In genomic region chr11:73219396-73220285, GRCh38 we compare ENCODE assay signal across 17 cellular contexts. TPM values are rescaled to one million over a fixed set of nuclear protein-coding genes. Genes with fewer than 3 reads are reported as not detected.
DNase-seq lines count a peak whose midpoint lies in the region; ATAC-seq and TF ChIP-seq lines count a peak whose summit lies in the region.
"Had no signal": no experiment of that assay in that cellular context is flagged by ENCODE, and none has a peak within 500 bp of the region (broad histone marks: within the 10 kb centered on the region; RNA-seq: fewer than 3 reads in every experiment).

No MANE protein-coding gene starts in this region.

- H2AFZ ChIP-seq in smooth muscle cell (ENCODE audit: low read depth), result no peak overlapping the region

- no peaks in the 10 kb centered on the region for H4K20me1 ChIP-seq in smooth muscle cell (ENCODE audit: low read depth)

- no peak overlapping the region for H3K27ac ChIP-seq in smooth muscle cell (ENCODE audit: low read depth)
- H3K27ac ChIP-seq: tibial artery had no signal

- peak overlapping the region; percentile 61 to 68 for H3K4me3 Mint-ChIP-seq in activated T-cell treated with anti-CD3 and anti-CD28 coated beads, Interleukin-2, amount 50 U/mL, for 72 hours
- H3K4me3 Mint-ChIP-seq in activated T-cell treated with anti-CD3 and anti-CD28 coated beads, Interleukin-2, amount 50 U/mL, for 24 hours, result no peak overlapping the region
- H3K4me3 Mint-ChIP-seq in activated B cell treated with CpG ODN at 0.5 μM for 24 hours (peak overlapping the region; percentile 11), memory B cell (peak overlapping the region; percentile 65)

- H3K36me3 Mint-ChIP-seq in activated T-cell treated with anti-CD3 and anti-CD28 coated beads, Interleukin-2, amount 50 U/mL, for 72 hours (ENCODE audit: insufficient read depth in 2 of 2), result no peaks in the 10 kb centered on the region
- H3K36me3 Mint-ChIP-seq in activated T-cell treated with anti-CD3 and anti-CD28 coated beads, Interleukin-2, amount 50 U/mL, for 24 hours (ENCODE audit: low read depth), result no peaks in the 10 kb centered on the region
- H3K36me3 Mint-ChIP-seq in activated B cell treated with CpG ODN at 0.5 μM for 24 hours (ENCODE audit: low read depth), result no peaks in the 10 kb centered on the region
- no peaks in the 10 kb centered on the region for H3K36me3 Mint-ChIP-seq in memory B cell

- no peaks in the 10 kb centered on the region for H3K9me3 Mint-ChIP-seq in activated T-cell treated with anti-CD3 and anti-CD28 coated beads, Interleukin-2, amount 50 U/mL, for 72 hours
- H3K9me3 Mint-ChIP-seq in activated T-cell treated with anti-CD3 and anti-CD28 coated beads, Interleukin-2, amount 50 U/mL, for 24 hours, result no peaks in the 10 kb centered on the region
- H3K9me3 Mint-ChIP-seq in activated B cell treated with CpG ODN at 0.5 μM for 24 hours (no peaks in the 10 kb centered on the region), memory B cell (no peaks in the 10 kb centered on the region)

- no peaks in the 10 kb centered on the region for H3K9me3 ChIP-seq in smooth muscle cell (replicated peaks; ENCODE audit: low read depth)
- H3K9me3 ChIP-seq: tibial artery had no signal

- peaks cover 7% of the 10 kb centered on the region for H3K4me1 ChIP-seq in smooth muscle cell (ENCODE audit: low read depth)

- no peak for TF ChIP-seq CTCF in activated B cell treated with CpG ODN at 0.5 μM for 24 hours (IDR thresholded peaks at IDR 0.05)
- no peak for TF ChIP-seq CTCF in smooth muscle cell (IDR thresholded peaks at IDR 0.05; ENCODE audit: borderline replicate concordance, insufficient read depth, poor library complexity, severe bottlenecking)

- H3K4me2 ChIP-seq in smooth muscle cell, result peak overlapping the region; percentile 89

- peaks cover 22% of the 10 kb centered on the region for H3K27me3 ChIP-seq in smooth muscle cell (ENCODE audit: low read depth)
- H3K27me3 ChIP-seq: tibial artery had no signal

- no peak for DNase-seq in activated T-cell treated with anti-CD3 and anti-CD28 coated beads, Interleukin-2, amount 50 U/mL, for 72 hours
- DNase-seq in activated T-cell treated with anti-CD3 and anti-CD28 coated beads, Interleukin-2, amount 50 U/mL, for 24 hours, result no peak
- DNase-seq in activated B cell treated with CpG ODN at 0.5 μM for 24 hours, result no peak
- DNase-seq in memory B cell (ENCODE audit: low spot score in 2 of 2), result no peak
- DNase-seq in smooth muscle cell (lab: John Stamatoyannopoulos, UW; ENCODE audit: unreplicated experiment), result no peak
- DNase-seq in nucleus accumbens (lab: John Stamatoyannopoulos, UW), result no peak
- no peak for DNase-seq in EL
- DNase-seq: activated CD4-positive, alpha-beta T cell treated with anti-CD3 and anti-CD28 coated beads for 48 hours; DMS 273 treated with DMSO at 0.1 percent for 48 hours; NCI-H1092; occipital lobe; stimulated activated CD4-positive, alpha-beta T cell treated with anti-CD3 and anti-CD28 coated beads, Interleukin-15, amount 100 ng/mL, for 24 hours had no signal

- H3K27ac Mint-ChIP-seq in activated T-cell treated with anti-CD3 and anti-CD28 coated beads, Interleukin-2, amount 50 U/mL, for 72 hours, result no peak overlapping the region
- no peak overlapping the region for H3K27ac Mint-ChIP-seq in activated T-cell treated with anti-CD3 and anti-CD28 coated beads, Interleukin-2, amount 50 U/mL, for 24 hours
- H3K27ac Mint-ChIP-seq in activated B cell treated with CpG ODN at 0.5 μM for 24 hours (no peak overlapping the region), memory B cell (no peak overlapping the region)

- WGBS in smooth muscle cell (ENCODE audit: low lambda C conversion rate), result 89% methylated on average over 6 of the region's 6 CpGs

- ATAC-seq in activated T-cell treated with anti-CD3 and anti-CD28 coated beads, Interleukin-2, amount 50 U/mL, for 72 hours (replicated peaks in 1 of 2), result no peak
- ATAC-seq in activated B cell treated with CpG ODN at 0.5 μM for 24 hours (ENCODE audit: low read depth), result no peak
- no peak for ATAC-seq in memory B cell (ENCODE audit: low read depth)
- ATAC-seq in HG03439 (IDR thresholded peaks at IDR 0.05; ENCODE audit: unreplicated experiment), result no peak
- ATAC-seq: Panc1 had no signal

- H3K4me3 ChIP-seq in smooth muscle cell, result peak overlapping the region; percentile 56

- H3K79me2 ChIP-seq in smooth muscle cell (ENCODE audit: low read depth), result no peaks in the 10 kb centered on the region

- H3K9ac ChIP-seq in smooth muscle cell (ENCODE audit: low read depth), result no peak overlapping the region

- peaks cover 35% of the 10 kb centered on the region for H3K27me3 Mint-ChIP-seq in activated T-cell treated with anti-CD3 and anti-CD28 coated beads, Interleukin-2, amount 50 U/mL, for 72 hours (ENCODE audit: low read depth)
- H3K27me3 Mint-ChIP-seq in activated T-cell treated with anti-CD3 and anti-CD28 coated beads, Interleukin-2, amount 50 U/mL, for 24 hours, result peaks cover 35% of the 10 kb centered on the region
- H3K27me3 Mint-ChIP-seq in activated B cell treated with CpG ODN at 0.5 μM for 24 hours (peaks cover 23% of the 10 kb centered on the region), memory B cell (peaks cover 5% of the 10 kb centered on the region)

- intact Hi-C loops in activated B cell treated with CpG ODN at 0.5 μM for 24 hours (cut with micrococcal nuclease), result loop anchor here (2.0 kb wide), 1 partner anchor 31 kb away; no protein-coding TSS in a partner anchor

- H3K36me3 ChIP-seq in smooth muscle cell (ENCODE audit: low read depth), result no peaks in the 10 kb centered on the region
- H3K36me3 ChIP-seq: tibial artery had no signal

- CTCF ChIA-PET in activated B cell treated with CpG ODN at 0.5 μM for 24 hours (lab: Charles Lee), result interaction anchor here (0.8 to 1.6 kb wide), 3 partner anchors 17 to 41 kb away, joined by 3 to 5 read pairs (median 4); no protein-coding TSS in a partner anchor

- H3K4me1 Mint-ChIP-seq in activated T-cell treated with anti-CD3 and anti-CD28 coated beads, Interleukin-2, amount 50 U/mL, for 72 hours (ENCODE audit: low read depth), result no peaks in the 10 kb centered on the region
- H3K4me1 Mint-ChIP-seq in activated T-cell treated with anti-CD3 and anti-CD28 coated beads, Interleukin-2, amount 50 U/mL, for 24 hours (ENCODE audit: low read depth), result peaks cover 7% of the 10 kb centered on the region
- peaks cover 19% of the 10 kb centered on the region for H3K4me1 Mint-ChIP-seq in activated B cell treated with CpG ODN at 0.5 μM for 24 hours
- H3K4me1 Mint-ChIP-seq in memory B cell, result peaks cover 8% of the 10 kb centered on the region

- POLR2A ChIA-PET in activated B cell treated with CpG ODN at 0.5 μM for 24 hours (lab: Charles Lee), result no interaction called here

- H3F3A ChIP-seq in smooth muscle cell (ENCODE audit: low read depth), result no peaks in the 10 kb centered on the region

RNA-seq across cellular contexts. Expression of gene P2RY2, which starts 1.6 kb away (rescaled TPM):
- not detected for total RNA-seq in activated T-cell treated with anti-CD3 and anti-CD28 coated beads, Interleukin-2, amount 50 U/mL, for 72 hours
- total RNA-seq in activated B cell treated with CpG ODN at 0.5 μM for 24 hours (0.22 and 0.42 TPM in 2 replicates), smooth muscle cell (0.99 and 5.8 TPM in 2 replicates)
- polyA plus RNA-seq in smooth muscle cell, result 1.9 TPM in 1 of 2 replicates, not detected in the other
- total RNA-seq: NCI-H460, occipital lobe had no signal

RNA-seq across cellular contexts. Expression of gene P2RY6, which starts 52.5 kb away (rescaled TPM):
- total RNA-seq in activated T-cell treated with anti-CD3 and anti-CD28 coated beads, Interleukin-2, amount 50 U/mL, for 72 hours, result not detected
- total RNA-seq in activated B cell treated with CpG ODN at 0.5 μM for 24 hours (0.22 TPM in 1 of 2 replicates, not detected in the other), smooth muscle cell (5.0 and 13.8 TPM in 2 replicates)
- polyA plus RNA-seq in smooth muscle cell, result 3.7 and 13.6 TPM in 2 replicates
- total RNA-seq: endothelial cell of umbilical vein, NCI-H460, occipital lobe had no signal
